Comparison of ENCODE assay signal across 7 cellular contexts in the genomic region with DNA sequence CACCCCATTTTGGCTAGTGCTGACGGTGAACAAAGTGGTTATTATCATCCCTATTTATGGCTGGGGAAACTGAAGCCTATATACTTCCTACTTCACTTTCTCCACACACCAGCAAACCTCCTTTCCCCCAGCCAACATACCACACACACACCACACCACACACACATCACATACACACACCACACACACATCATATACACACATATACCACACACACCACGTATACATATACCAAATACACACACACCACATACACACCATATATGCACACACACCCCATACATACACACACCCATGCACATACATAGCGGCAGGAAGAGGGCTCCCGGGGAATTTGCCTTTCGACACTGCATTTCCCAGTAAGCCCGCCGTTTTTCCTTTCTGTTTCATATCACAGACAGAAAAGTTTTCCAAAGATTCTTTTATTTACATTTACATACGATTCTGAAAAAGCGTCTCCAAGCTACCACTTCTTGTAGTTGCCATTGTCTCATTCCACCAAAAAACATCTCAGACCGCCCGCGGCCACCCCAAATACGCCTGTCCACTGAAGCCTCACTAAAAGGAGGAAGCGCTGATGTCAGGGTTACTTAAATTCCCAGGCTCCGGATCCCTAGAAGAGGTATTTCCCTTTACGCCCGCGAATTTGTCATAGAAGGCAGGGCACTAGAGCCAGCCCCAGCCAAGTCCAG. TPM values are rescaled to one million over a fixed set of nuclear protein-coding genes. Genes with fewer than 3 reads are reported as not detected.
DNase-seq lines count a peak whose midpoint lies in the region; ATAC-seq, FAIRE-seq and TF ChIP-seq lines count a peak whose summit lies in the region.

No MANE protein-coding gene starts in this region.

- intact Hi-C loops in spleen (cut with DNase I; ENCODE audit: low total_unique reads) = no loop called here

- ATAC-seq in GM18511 (IDR thresholded peaks at IDR 0.05; ENCODE audit: unreplicated experiment) = no peak

- H3K4me1 ChIP-seq in SJCRH30 (no peaks in the 10 kb centered on the region; the same call in 1 of the 2 replicates), spleen (peaks cover 24 to 67% (median 52%) of the 10 kb centered on the region in 6 donors)

- peak; percentile 33 for FAIRE-seq in H54 (lab: Jason Lieb, UNC)

- H3K27ac ChIP-seq in SJCRH30 (peak overlapping the region; percentile 44), spleen (peak overlapping the region; percentile 71 to 97 (median 94))

- no peaks in the 10 kb centered on the region for H3K27me3 ChIP-seq in SJCRH30
- no peaks in the 10 kb centered on the region for H3K27me3 ChIP-seq in spleen (replicated peaks in 1 of 7)

- H3K9me3 ChIP-seq in SJCRH30 (replicated peaks) (no peaks in the 10 kb centered on the region), spleen (no peaks in the 10 kb centered on the region)

- WGBS in spleen, 5 donors = 0 to 2% (median 1%) methylated on average over 18 of the region's 18 CpGs

- H3K4me3 ChIP-seq in SJCRH30 = peak overlapping the region; percentile 53
- H3K4me3 ChIP-seq in foreskin fibroblast (ENCODE audit: low read depth in 1 of 2, low read length in 2 of 2) = peak overlapping the region; percentile 53 to 85
- peak overlapping the region; percentile 42 to 94 (median 66) for H3K4me3 ChIP-seq in spleen

- TF ChIP-seq POLR2A in H54 (IDR thresholded peaks at IDR 0.05; ENCODE audit: low read depth, low read length) (no peak), spleen (IDR thresholded peaks at IDR 0.05) (peak in 1 of 3 donors; percentile 86)

- H3K36me3 ChIP-seq in SJCRH30 (peaks cover 12% of the 10 kb centered on the region; the same call in 1 of the 2 replicates), spleen (peaks cover 0 to 54% (median 2%) of the 10 kb centered on the region in 6 donors)

- no peak for TF ChIP-seq CTCF in foreskin fibroblast (IDR thresholded peaks at IDR 0.05; ENCODE audit: low read depth, low read length)
- TF ChIP-seq CTCF in spleen (IDR thresholded peaks at IDR 0.05 in 8 of 11, conservative IDR thresholded peaks at IDR 0.05 in 3 of 11) = no peak

- no peak for DNase-seq in H54 (ENCODE audit: insufficient read length, low spot score)
- DNase-seq in SJCRH30 = no peak
- DNase-seq in foreskin fibroblast = peak in 1 of 2 donors; percentile 28
- DNase-seq in spleen = no peak
- DNase-seq in NCI-H187 treated with DMSO at 0.1 percent for 48 hours (lab: John Stamatoyannopoulos, UW) = no peak
- no peak for DNase-seq in stimulated activated CD4-positive, alpha-beta T cell treated with anti-CD3 and anti-CD28 coated beads, Interleukin-12 subunit alpha, Interleukin-12 subunit beta, amount 100 ng/mL, for 4 hours

RNA-seq across cellular contexts. Expression of a gene that starts 0.8 kb away (rescaled TPM):
- total RNA-seq in SJCRH30 (2014; rRNA removed; shearing (Covaris generic)) = 59.4 and 61.0 TPM in 2 replicates
- total RNA-seq in spleen = 100 to 1,000 TPM in 1 of 7 donors, 10 to 100 TPM in 6; 70.5 to 101 (median 94.4) TPM
- 10 to 100 TPM; 30.9 to 48.4 (median 35.1) TPM for polyA plus RNA-seq in spleen

RNA-seq across cellular contexts. Expression of a gene that starts 6.4 kb away (rescaled TPM):
- 99.6 and 106 TPM in 2 replicates for total RNA-seq in SJCRH30 (2014; rRNA removed; shearing (Covaris generic))
- 10 to 100 TPM; 21.4 to 46.6 (median 30.9) TPM for total RNA-seq in spleen
- 10 to 100 TPM; 11.9 to 16.2 (median 12.9) TPM for polyA plus RNA-seq in spleen

RNA-seq across cellular contexts. Expression of a gene that starts 7.2 kb away (rescaled TPM):
- total RNA-seq in SJCRH30 (2014; rRNA removed; shearing (Covaris generic)) = 1.2 and 1.3 TPM in 2 replicates
- total RNA-seq in spleen = 1 to 10 TPM in 3 of 7 donors, under 1 TPM in 4; 0.44 to 1.6 (median 0.85) TPM
- under 1 TPM; 0.15 to 0.50 (median 0.29) TPM for polyA plus RNA-seq in spleen

RNA-seq across cellular contexts. Expression of a gene that starts 24.0 kb away (rescaled TPM):
- total RNA-seq in SJCRH30 (2014; rRNA removed; shearing (Covaris generic)) = 10.0 and 13.2 TPM in 2 replicates
- 10 to 100 TPM; 13.1 to 29.1 (median 19.8) TPM for total RNA-seq in spleen
- 1 to 10 TPM; 6.0 to 8.1 (median 6.1) TPM for polyA plus RNA-seq in spleen

RNA-seq across cellular contexts. Expression of a gene that starts 42.1 kb away (rescaled TPM):
- total RNA-seq in SJCRH30 (2014; rRNA removed; shearing (Covaris generic)) = 3.7 and 4.4 TPM in 2 replicates
- total RNA-seq in spleen = 100 to 1,000 TPM; 132 to 261 (median 197) TPM
- polyA plus RNA-seq in spleen = 100 to 1,000 TPM in 2 of 3 donors, 10 to 100 TPM in 1; 73.8 to 136 (median 105) TPM
